In genomic region chr11:37115963-37116362, GRCh38 we compare ENCODE assay signal across 18 cellular contexts.
"Had no signal": no experiment of that assay in that cellular context is flagged by ENCODE, and none has a peak within 500 bp of the region (broad histone marks: within the 10 kb centered on the region; RNA-seq: fewer than 3 reads in every experiment).

No MANE protein-coding gene starts in this region.

- DNase-seq: activated CD4-positive, alpha-beta T cell treated with anti-CD3 and anti-CD28 coated beads, Interleukin-2, amount 10 ng/mL, durations not matched to agents 24 days and 14 days; activated CD8-positive, alpha-beta T cell treated with anti-CD3 and anti-CD28 coated beads, Interleukin-2, amount 10 ng/mL, durations not matched to agents 7 days and 5 days; activated gamma-delta T cell treated with Interleukin-2 at 50 U/mL for 16 hours; activated T-cell treated with anti-CD3 and anti-CD28 coated beads, Interleukin-2, amount 50 U/mL, for 1 hour; aorta; heart right ventricle; islet precursor cell; left cardiac atrium; retina; sigmoid colon; stimulated activated CD4-positive, alpha-beta T cell treated with anti-CD3 and anti-CD28 coated beads, Interleukin-2, amount 100 ng/mL, for 48 hours; stimulated activated CD8-positive, alpha-beta memory T cell treated with anti-CD3 and anti-CD28 coated beads, Interleukin-4, amount 100 ng/mL, for 48 hours; stimulated activated naive B cell treated with anti-CD40 and anti-IgM and Interleukin-4, amounts not matched to agents 10 μg/mL and 1 μg/mL and 100 μg/mL, for 72 hours; testis had no signal

- ATAC-seq: activated CD8-positive, alpha-beta T cell treated with anti-CD3 and anti-CD28 coated beads, Interleukin-2, amount 10 ng/mL, durations not matched to agents 7 days and 5 days; activated naive CD4-positive, alpha-beta T cell treated with anti-CD3 and anti-CD28 coated beads, Interleukin-2, amount 50 U/mL, for 72 hours; heart right ventricle; left cardiac atrium; natural killer cell treated with Interleukin-12 subunit alpha and Interleukin-12 subunit beta and Interleukin-15 and Interleukin-18, amount 100 ng/mL, for 72 hours had no signal

- H3K9me3 ChIP-seq: heart right ventricle, sigmoid colon, testis, vagina had no signal

- H3K27ac ChIP-seq: epithelial cell of prostate, heart right ventricle, sigmoid colon, testis, vagina had no signal

- H3K4me1 ChIP-seq: heart right ventricle, sigmoid colon, testis, vagina had no signal

- H3K27me3 ChIP-seq: sigmoid colon, testis, vagina had no signal

- H3K4me3 ChIP-seq: heart right ventricle, sigmoid colon, testis, vagina had no signal

- H3K36me3 ChIP-seq: heart right ventricle, sigmoid colon, vagina had no signal
